In the genomic region with DNA sequence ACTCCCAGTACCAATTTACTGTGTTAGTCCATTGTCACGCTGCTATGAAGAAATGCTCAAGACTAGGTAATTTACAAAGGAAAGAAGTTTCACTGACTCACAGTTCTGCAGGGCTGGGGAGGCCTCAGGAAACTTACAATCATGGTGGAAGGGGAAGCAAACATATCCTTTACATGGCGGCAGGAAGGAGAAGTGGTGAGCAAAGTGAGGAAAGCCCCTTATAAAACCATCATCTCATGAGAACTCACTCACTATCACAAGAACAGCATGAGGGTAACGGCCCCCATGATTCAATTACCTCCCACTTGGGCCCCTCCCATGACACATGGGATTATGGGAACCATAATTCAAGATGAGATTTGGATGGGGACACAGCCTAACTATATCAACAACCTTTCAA, we compare ENCODE assay signal across 10 cellular contexts.
"Had no signal": no experiment of that assay in that cellular context is flagged by ENCODE, and none has a peak within 500 bp of the region (broad histone marks: within the 10 kb centered on the region; RNA-seq: fewer than 3 reads in every experiment).

No MANE protein-coding gene starts in this region.

- H3K27ac Mint-ChIP-seq: activated T-cell treated with anti-CD3 and anti-CD28 coated beads, Interleukin-2, amount 50 U/mL, for 72 hours; nephron; WTC11 had no signal

- H3K27me3 Mint-ChIP-seq: T-cell had no signal

- DNase-seq: activated CD4-positive, alpha-beta T cell treated with anti-CD3 and anti-CD28 coated beads, Interleukin-2, amount 50 U/mL, for 1 hour; activated T-cell treated with anti-CD3 and anti-CD28 coated beads, Interleukin-2, amount 50 U/mL, for 72 hours; foreskin keratinocyte; left cardiac atrium; lower lobe of right lung; T-cell; thyroid gland had no signal

- H3K9me3 Mint-ChIP-seq: T-cell had no signal

- ATAC-seq: activated T-cell treated with anti-CD3 and anti-CD28 coated beads, Interleukin-2, amount 50 U/mL, for 72 hours; foreskin keratinocyte; left cardiac atrium; lower lobe of right lung; sciatic nerve; T-cell; WTC11 had no signal

- H3K4me3 Mint-ChIP-seq: activated T-cell treated with anti-CD3 and anti-CD28 coated beads, Interleukin-2, amount 50 U/mL, for 72 hours; nephron; T-cell; WTC11 had no signal

- H3K4me1 Mint-ChIP-seq: nephron had no signal
